ENCODE assay signal across 22 cellular contexts in genomic region chr2:215465246-215465645, GRCh38. TPM values are rescaled to one million over a fixed set of nuclear protein-coding genes. Genes with fewer than 3 reads are reported as not detected.
DNase-seq lines count a peak whose midpoint lies in the region; ATAC-seq, FAIRE-seq and TF ChIP-seq lines count a peak whose summit lies in the region.
"Had no signal": no experiment of that assay in that cellular context is flagged by ENCODE, and none has a peak within 500 bp of the region (broad histone marks: within the 10 kb centered on the region; RNA-seq: fewer than 3 reads in every experiment).

No MANE protein-coding gene starts in this region.

- no peaks in the 10 kb centered on the region for H3K9me3 ChIP-seq in GM23248 (ENCODE audit: low read depth)
- H3K9me3 ChIP-seq: BLaER1, gastroesophageal sphincter, thyroid gland had no signal

- H3F3A ChIP-seq in GM23248 (ENCODE audit: insufficient read depth) = peaks cover 46% of the 10 kb centered on the region

- DNase-seq in GM23248 = no peak
- peak; percentile 2 for DNase-seq in NCI-H69 (lab: John Stamatoyannopoulos, UW)
- DNase-seq in bronchial epithelial cell (ENCODE audit: low read depth) = peak; percentile 84
- DNase-seq in kidney glomerular epithelial cell (lab: John Stamatoyannopoulos, UW) = peak; percentile 49
- no peak for DNase-seq in stimulated activated CD8-positive, alpha-beta memory T cell treated with anti-CD3 and anti-CD28 coated beads, Interleukin-4, amount 100 ng/mL, for 48 hours
- no peak for DNase-seq in T-helper 9 cell
- DNase-seq: activated CD8-positive, alpha-beta memory T cell treated with anti-CD3 and anti-CD28 coated beads, Interleukin-2, amount 10 ng/mL, durations not matched to agents 7 days and 5 days; activated naive CD8-positive, alpha-beta T cell treated with anti-CD3 and anti-CD28 coated beads, Interleukin-2, amount 50 U/mL, for 24 hours; cerebellar nuclear complex; DMS 273 treated with DMSO at 0.1 percent for 48 hours; effector memory CD8-positive, alpha-beta T cell; left colon; MM.1S; NCI-H187 treated with DMSO at 0.1 percent for 48 hours; NCI-H446 treated with DMSO at 0.1 percent for 48 hours; SHP77; thyroid gland had no signal

- TF ChIP-seq CTCF in bronchial epithelial cell (IDR thresholded peaks at IDR 0.05; ENCODE audit: insufficient read depth, low read length, severe bottlenecking) = no peak

- no peaks in the 10 kb centered on the region for H3K9me2 ChIP-seq in GM23248 (ENCODE audit: insufficient read depth)

- WGBS in GM23248 (ENCODE audit: low coverage in 1 of 2, low lambda C conversion rate in 2 of 2, missing lambda C conversion rate in 2 of 2), 2 experiments = 58 to 69% methylated on average over 2 of the region's 2 CpGs

- H3K4me2 ChIP-seq in GM23248 (ENCODE audit: unreplicated experiment) = peak overlapping the region; percentile 34
- H3K4me2 ChIP-seq: BLaER1 had no signal

- ATAC-seq in HG02610 (IDR thresholded peaks at IDR 0.05; ENCODE audit: unreplicated experiment) = no peak
- ATAC-seq in GM19455 (IDR thresholded peaks at IDR 0.05; ENCODE audit: unreplicated experiment) = no peak
- ATAC-seq: activated CD8-positive, alpha-beta memory T cell treated with anti-CD3 and anti-CD28 coated beads, Interleukin-2, amount 10 ng/mL, durations not matched to agents 7 days and 5 days; activated naive CD8-positive, alpha-beta T cell treated with anti-CD3 and anti-CD28 coated beads, Interleukin-2, amount 50 U/mL, for 24 hours; effector memory CD8-positive, alpha-beta T cell; left colon; stimulated activated effector memory CD8-positive, alpha-beta T cell treated with anti-CD3 and anti-CD28 coated beads, Interleukin-12 subunit alpha, Interleukin-12 subunit beta, amount 100 ng/mL, for 72 hours had no signal

- H2AFZ ChIP-seq in GM23248 = no peak overlapping the region

- H3K36me3 ChIP-seq in GM23248 (ENCODE audit: low read depth) (no peaks in the 10 kb centered on the region), bronchial epithelial cell (ENCODE audit: control insufficient read depth, insufficient read depth, low read length) (no peaks in the 10 kb centered on the region)
- H3K36me3 ChIP-seq: BLaER1, gastroesophageal sphincter, thyroid gland had no signal

- H3K27me3 ChIP-seq in GM23248 (replicated peaks; ENCODE audit: insufficient read depth) (no peaks in the 10 kb centered on the region), bronchial epithelial cell (ENCODE audit: control insufficient read depth, insufficient read depth, low read length) (no peaks in the 10 kb centered on the region)
- H3K27me3 ChIP-seq: BLaER1, gastroesophageal sphincter, thyroid gland had no signal

- no peak overlapping the region for H3K9ac ChIP-seq in GM23248
- H3K9ac ChIP-seq: BLaER1 had no signal

- H4K20me1 ChIP-seq in GM23248 (ENCODE audit: insufficient read depth) = no peaks in the 10 kb centered on the region
- H4K20me1 ChIP-seq: BLaER1 had no signal

- FAIRE-seq in bronchial epithelial cell (lab: Jason Lieb, UNC) = no peak

- peaks cover 43% of the 10 kb centered on the region for H3K4me1 ChIP-seq in GM23248 (ENCODE audit: insufficient read depth)
- H3K4me1 ChIP-seq: BLaER1, thyroid gland had no signal

- peak overlapping the region; percentile 64 for H3K27ac ChIP-seq in GM23248
- H3K27ac ChIP-seq: BLaER1, gastroesophageal sphincter, thyroid gland had no signal

- H3K4me3 ChIP-seq in GM23248 (no peak overlapping the region), bronchial epithelial cell (ENCODE audit: low read depth, low read length) (no peak overlapping the region)
- H3K4me3 ChIP-seq: BLaER1, gastroesophageal sphincter, thyroid gland had no signal

- in situ Hi-C loops in GM23248 (cut with MboI) = no loop called here

- H3K79me2 ChIP-seq in GM23248 (ENCODE audit: insufficient read depth) = no peaks in the 10 kb centered on the region

RNA-seq across cellular contexts. Expression of gene FN1, which starts 29.4 kb away (rescaled TPM):
- total RNA-seq in GM23248 (2014; rRNA removed; shearing (Covaris generic)) = 33,406 and 36,331 TPM in 2 replicates
- 19,771 and 20,647 TPM in 2 replicates for polyA plus RNA-seq in GM23248 (2016; fragmentation: Nextera tagmentation; extraction: Ambion mirVana)
- 53.8 and 83.2 TPM in 2 replicates for total RNA-seq in bronchial epithelial cell

Comparison
In these comparisons a context has a peak if more than half of its experiments do, and no peak if none do; other contexts are left out.
1. DNase-seq: peak in NCI-H69 (single experiment), bronchial epithelial cell (single experiment) and kidney glomerular epithelial cell (single experiment); none in GM23248 (single experiment), stimulated activated CD8-positive, alpha-beta memory T cell treated with anti-CD3 and anti-CD28 coated beads, Interleukin-4, amount 100 ng/mL, for 48 hours (single experiment) and T-helper 9 cell (single experiment).
2. RNA of gene FN1, which starts 29.4 kb away (total RNA-seq): 33,406 to 36,331 TPM in GM23248; 53.8 to 83.2 TPM in bronchial epithelial cell; every median in the first group is over 100 times any median in the second.